In the genomic region with DNA sequence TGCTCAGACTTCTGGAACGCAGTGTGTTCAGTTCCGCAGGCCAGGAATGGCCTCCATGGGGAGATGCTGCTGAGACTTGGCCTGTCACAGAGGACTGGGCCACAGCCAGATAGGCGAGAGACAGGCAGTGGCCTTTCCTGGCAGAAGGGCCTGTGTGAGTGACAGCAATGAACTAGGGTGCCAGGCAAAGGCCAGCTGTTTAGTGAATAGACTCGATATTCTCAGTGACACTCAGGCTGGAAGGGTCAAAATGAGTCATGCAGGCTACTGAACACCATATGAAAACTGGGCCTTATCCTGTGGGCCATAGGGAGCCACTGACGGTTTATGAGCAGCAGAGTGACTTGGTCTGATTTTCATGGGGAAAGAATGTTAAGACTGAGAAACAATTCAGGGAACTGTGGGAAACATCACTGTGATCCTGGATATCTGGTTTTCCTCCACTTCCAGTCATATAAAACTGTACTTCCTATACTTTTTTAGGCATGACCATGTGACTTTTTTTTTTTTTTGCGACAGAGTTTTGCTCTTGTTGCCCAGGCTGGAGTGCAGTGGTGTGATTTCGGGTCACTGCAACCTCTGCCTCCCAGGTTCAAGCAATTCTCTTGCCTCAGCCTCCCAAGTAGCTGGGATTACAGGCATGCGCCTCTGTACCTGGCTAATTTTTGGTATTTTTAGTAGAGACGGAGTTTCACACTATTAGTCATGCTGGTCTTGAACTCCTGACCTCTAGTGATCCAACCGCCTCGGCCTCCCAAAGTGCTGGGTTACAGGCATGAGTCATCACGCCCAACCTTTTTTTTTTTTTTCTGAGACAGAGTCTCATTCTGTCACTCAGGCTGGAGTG, we compare ENCODE assay signal across 1 cellular context.
A peak's percentile ranks its signal among the peaks of the same experiment; 100 is the strongest.
TF ChIP-seq lines count a peak whose summit lies in the region.

No MANE protein-coding gene starts in this region.

TF ChIP-seq in K562, 482 proteins besides CTCF, POLR2A, EP300 and RAD21 (continued from another document and continues in another):
- TF ChIP-seq, protein P1, sequence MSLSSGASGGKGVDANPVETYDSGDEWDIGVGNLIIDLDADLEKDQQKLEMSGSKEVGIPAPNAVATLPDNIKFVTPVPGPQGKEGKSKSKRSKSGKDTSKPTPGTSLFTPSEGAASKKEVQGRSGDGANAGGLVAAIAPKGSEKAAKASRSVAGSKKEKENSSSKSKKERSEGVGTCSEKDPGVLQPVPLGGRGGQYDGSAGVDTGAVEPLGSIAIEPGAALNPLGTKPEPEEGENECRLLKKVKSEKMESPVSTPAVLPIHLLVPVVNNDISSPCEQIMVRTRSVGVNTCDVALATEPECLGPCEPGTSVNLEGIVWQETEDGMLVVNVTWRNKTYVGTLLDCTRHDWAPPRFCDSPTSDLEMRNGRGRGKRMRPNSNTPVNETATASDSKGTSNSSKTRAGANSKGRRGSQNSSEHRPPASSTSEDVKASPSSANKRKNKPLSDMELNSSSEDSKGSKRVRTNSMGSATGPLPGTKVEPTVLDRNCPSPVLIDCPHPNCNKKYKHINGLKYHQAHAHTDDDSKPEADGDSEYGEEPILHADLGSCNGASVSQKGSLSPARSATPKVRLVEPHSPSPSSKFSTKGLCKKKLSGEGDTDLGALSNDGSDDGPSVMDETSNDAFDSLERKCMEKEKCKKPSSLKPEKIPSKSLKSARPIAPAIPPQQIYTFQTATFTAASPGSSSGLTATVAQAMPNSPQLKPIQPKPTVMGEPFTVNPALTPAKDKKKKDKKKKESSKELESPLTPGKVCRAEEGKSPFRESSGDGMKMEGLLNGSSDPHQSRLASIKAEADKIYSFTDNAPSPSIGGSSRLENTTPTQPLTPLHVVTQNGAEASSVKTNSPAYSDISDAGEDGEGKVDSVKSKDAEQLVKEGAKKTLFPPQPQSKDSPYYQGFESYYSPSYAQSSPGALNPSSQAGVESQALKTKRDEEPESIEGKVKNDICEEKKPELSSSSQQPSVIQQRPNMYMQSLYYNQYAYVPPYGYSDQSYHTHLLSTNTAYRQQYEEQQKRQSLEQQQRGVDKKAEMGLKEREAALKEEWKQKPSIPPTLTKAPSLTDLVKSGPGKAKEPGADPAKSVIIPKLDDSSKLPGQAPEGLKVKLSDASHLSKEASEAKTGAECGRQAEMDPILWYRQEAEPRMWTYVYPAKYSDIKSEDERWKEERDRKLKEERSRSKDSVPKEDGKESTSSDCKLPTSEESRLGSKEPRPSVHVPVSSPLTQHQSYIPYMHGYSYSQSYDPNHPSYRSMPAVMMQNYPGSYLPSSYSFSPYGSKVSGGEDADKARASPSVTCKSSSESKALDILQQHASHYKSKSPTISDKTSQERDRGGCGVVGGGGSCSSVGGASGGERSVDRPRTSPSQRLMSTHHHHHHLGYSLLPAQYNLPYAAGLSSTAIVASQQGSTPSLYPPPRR (CRISPR knock-in tag; IDR thresholded peaks at IDR 0.05; ENCODE audit: borderline replicate concordance), result no peak
- TF ChIP-seq MTA3 (IDR thresholded peaks at IDR 0.05; ENCODE audit: borderline replicate concordance), result peak; percentile 25; the same call in 1 of the 2 replicates
- TF ChIP-seq, protein P2, sequence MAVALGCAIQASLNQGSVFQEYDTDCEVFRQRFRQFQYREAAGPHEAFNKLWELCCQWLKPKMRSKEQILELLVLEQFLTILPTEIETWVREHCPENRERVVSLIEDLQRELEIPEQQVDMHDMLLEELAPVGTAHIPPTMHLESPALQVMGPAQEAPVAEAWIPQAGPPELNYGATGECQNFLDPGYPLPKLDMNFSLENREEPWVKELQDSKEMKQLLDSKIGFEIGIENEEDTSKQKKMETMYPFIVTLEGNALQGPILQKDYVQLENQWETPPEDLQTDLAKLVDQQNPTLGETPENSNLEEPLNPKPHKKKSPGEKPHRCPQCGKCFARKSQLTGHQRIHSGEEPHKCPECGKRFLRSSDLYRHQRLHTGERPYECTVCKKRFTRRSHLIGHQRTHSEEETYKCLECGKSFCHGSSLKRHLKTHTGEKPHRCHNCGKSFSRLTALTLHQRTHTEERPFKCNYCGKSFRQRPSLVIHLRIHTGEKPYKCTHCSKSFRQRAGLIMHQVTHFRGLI (CRISPR knock-in tag; IDR thresholded peaks at IDR 0.05), result no peak
- TF ChIP-seq SMARCE1 (IDR thresholded peaks at IDR 0.05), result peak; percentile 93
- TF ChIP-seq, protein P3, sequence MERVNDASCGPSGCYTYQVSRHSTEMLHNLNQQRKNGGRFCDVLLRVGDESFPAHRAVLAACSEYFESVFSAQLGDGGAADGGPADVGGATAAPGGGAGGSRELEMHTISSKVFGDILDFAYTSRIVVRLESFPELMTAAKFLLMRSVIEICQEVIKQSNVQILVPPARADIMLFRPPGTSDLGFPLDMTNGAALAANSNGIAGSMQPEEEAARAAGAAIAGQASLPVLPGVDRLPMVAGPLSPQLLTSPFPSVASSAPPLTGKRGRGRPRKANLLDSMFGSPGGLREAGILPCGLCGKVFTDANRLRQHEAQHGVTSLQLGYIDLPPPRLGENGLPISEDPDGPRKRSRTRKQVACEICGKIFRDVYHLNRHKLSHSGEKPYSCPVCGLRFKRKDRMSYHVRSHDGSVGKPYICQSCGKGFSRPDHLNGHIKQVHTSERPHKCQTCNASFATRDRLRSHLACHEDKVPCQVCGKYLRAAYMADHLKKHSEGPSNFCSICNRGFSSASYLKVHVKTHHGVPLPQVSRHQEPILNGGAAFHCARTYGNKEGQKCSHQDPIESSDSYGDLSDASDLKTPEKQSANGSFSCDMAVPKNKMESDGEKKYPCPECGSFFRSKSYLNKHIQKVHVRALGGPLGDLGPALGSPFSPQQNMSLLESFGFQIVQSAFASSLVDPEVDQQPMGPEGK (CRISPR knock-in tag; IDR thresholded peaks at IDR 0.05; ENCODE audit: borderline replicate concordance), result no peak
- no peak for TF ChIP-seq ZNF76 (CRISPR knock-in tag; IDR thresholded peaks at IDR 0.05; ENCODE audit: borderline replicate concordance)
- no peak for TF ChIP-seq TAF15 (IDR thresholded peaks at IDR 0.05; ENCODE audit: low read depth, low read length)
- no peak for TF ChIP-seq SMAD1 (IDR thresholded peaks at IDR 0.05; ENCODE audit: low read depth, low read length, partially characterized antibody)
- TF ChIP-seq, protein P4, sequence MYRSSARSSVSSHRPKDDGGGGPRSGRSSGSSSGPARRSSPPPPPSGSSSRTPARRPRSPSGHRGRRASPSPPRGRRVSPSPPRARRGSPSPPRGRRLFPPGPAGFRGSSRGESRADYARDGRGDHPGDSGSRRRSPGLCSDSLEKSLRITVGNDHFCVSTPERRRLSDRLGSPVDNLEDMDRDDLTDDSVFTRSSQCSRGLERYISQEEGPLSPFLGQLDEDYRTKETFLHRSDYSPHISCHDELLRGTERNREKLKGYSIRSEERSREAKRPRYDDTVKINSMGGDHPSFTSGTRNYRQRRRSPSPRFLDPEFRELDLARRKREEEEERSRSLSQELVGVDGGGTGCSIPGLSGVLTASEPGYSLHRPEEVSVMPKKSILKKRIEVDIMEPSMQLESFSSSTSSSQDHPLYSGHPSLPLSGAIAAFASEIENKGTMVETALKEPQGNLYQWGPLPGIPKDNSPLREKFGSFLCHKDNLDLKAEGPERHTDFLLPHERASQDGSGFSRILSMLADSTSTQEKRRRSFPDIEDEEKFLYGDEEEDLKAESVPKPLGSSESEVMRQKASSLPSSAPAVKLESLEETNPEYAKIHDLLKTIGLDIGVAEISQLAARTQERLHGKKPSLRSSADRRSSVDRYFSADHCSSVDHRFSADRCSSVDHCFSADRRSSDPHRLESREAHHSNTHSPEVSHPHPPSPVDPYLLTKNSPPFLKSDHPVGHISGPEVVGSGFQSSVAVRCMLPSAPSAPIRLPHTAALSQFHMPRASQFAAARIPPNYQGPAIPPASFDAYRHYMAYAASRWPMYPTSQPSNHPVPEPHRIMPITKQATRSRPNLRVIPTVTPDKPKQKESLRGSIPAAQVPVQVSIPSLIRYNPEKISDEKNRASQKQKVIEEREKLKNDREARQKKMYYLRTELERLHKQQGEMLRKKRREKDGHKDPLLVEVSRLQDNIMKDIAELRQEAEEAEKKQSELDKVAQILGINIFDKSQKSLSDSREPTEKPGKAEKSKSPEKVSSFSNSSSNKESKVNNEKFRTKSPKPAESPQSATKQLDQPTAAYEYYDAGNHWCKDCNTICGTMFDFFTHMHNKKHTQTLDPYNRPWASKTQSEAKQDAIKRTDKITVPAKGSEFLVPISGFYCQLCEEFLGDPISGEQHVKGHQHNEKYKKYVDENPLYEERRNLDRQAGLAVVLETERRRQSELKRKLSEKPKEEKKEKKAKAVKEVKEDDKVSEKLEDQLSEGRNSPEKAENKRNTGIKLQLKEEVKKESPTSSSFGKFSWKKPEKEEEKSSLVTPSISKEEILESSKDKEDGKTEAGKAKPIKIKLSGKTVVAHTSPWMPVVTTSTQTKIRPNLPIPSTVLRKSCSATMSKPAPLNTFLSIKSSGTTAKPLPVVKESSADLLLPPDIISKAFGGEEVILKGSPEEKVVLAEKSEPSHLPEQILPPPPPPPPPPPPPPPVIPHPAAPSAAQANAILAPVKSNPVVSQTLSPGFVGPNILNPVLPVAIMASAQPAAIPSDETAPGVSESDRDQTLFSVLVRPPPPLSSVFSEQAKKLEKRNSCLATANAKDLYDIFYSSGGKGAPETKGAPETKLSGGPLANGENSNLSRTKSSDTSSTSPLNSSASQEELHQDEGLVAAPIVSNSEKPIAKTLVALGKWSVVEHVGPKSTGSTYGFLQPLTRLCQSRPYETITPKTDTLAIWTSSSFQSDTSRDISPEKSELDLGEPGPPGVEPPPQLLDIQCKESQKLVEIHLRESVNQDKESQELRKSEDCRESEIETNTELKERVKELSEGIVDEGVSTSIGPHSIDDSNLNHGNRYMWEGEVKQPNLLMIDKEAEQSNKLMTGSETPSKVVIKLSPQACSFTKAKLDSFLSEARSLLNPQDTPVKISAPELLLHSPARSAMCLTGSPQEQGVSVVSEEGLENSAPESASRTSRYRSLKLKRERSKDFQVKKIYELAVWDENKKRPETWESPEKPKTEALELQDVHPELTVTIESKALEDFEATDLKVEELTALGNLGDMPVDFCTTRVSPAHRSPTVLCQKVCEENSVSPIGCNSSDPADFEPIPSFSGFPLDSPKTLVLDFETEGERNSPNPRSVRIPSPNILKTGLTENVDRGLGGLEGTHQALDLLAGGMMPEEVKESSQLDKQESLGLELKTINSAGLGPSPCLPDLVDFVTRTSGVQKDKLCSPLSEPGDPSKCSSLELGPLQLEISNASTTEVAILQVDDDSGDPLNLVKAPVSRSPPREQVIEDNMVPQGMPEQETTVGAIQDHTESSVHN (IDR thresholded peaks at IDR 0.05; ENCODE audit: borderline replicate concordance in 1 of 2, low read depth in 1 of 2), result no peak
- TF ChIP-seq NCOR1 (IDR thresholded peaks at IDR 0.05), result 0 out of 2 replicates have a peak, but pooled peaks have one; percentile 6
- TF ChIP-seq, protein P5, sequence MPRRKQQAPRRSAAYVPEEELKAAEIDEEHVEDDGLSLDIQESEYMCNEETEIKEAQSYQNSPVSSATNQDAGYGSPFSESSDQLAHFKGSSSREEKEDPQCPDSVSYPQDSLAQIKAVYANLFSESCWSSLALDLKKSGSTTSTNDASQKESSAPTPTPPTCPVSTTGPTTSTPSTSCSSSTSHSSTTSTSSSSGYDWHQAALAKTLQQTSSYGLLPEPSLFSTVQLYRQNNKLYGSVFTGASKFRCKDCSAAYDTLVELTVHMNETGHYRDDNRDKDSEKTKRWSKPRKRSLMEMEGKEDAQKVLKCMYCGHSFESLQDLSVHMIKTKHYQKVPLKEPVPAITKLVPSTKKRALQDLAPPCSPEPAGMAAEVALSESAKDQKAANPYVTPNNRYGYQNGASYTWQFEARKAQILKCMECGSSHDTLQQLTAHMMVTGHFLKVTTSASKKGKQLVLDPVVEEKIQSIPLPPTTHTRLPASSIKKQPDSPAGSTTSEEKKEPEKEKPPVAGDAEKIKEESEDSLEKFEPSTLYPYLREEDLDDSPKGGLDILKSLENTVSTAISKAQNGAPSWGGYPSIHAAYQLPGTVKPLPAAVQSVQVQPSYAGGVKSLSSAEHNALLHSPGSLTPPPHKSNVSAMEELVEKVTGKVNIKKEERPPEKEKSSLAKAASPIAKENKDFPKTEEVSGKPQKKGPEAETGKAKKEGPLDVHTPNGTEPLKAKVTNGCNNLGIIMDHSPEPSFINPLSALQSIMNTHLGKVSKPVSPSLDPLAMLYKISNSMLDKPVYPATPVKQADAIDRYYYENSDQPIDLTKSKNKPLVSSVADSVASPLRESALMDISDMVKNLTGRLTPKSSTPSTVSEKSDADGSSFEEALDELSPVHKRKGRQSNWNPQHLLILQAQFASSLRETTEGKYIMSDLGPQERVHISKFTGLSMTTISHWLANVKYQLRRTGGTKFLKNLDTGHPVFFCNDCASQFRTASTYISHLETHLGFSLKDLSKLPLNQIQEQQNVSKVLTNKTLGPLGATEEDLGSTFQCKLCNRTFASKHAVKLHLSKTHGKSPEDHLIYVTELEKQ (CRISPR knock-in tag; IDR thresholded peaks at IDR 0.05), result no peak
- no peak for TF ChIP-seq PCBP2 (IDR thresholded peaks at IDR 0.05; ENCODE audit: low read depth, low read length, poor library complexity, severe bottlenecking)
- TF ChIP-seq SAP30 (IDR thresholded peaks at IDR 0.05; ENCODE audit: borderline replicate concordance, insufficient read depth, low read depth, low read length, poor library complexity, severe bottlenecking), result no peak
- no peak for TF ChIP-seq SRSF1 (IDR thresholded peaks at IDR 0.05; ENCODE audit: low read depth, low read length)
- TF ChIP-seq, protein P6, sequence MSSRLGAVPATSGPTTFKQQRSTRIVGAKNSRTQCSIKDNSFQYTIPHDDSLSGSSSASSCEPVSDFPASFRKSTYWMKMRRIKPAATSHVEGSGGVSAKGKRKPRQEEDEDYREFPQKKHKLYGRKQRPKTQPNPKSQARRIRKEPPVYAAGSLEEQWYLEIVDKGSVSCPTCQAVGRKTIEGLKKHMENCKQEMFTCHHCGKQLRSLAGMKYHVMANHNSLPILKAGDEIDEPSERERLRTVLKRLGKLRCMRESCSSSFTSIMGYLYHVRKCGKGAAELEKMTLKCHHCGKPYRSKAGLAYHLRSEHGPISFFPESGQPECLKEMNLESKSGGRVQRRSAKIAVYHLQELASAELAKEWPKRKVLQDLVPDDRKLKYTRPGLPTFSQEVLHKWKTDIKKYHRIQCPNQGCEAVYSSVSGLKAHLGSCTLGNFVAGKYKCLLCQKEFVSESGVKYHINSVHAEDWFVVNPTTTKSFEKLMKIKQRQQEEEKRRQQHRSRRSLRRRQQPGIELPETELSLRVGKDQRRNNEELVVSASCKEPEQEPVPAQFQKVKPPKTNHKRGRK (tag; IDR thresholded peaks at IDR 0.05), result no peak
- TF ChIP-seq STAT5B (CRISPR knock-in tag; IDR thresholded peaks at IDR 0.05), result no peak
- no peak for TF ChIP-seq TARDBP (IDR thresholded peaks at IDR 0.05)
- no peak for TF ChIP-seq ZC3H4 (CRISPR knock-in tag; IDR thresholded peaks at IDR 0.05; ENCODE audit: borderline replicate concordance)
- TF ChIP-seq, protein P7, sequence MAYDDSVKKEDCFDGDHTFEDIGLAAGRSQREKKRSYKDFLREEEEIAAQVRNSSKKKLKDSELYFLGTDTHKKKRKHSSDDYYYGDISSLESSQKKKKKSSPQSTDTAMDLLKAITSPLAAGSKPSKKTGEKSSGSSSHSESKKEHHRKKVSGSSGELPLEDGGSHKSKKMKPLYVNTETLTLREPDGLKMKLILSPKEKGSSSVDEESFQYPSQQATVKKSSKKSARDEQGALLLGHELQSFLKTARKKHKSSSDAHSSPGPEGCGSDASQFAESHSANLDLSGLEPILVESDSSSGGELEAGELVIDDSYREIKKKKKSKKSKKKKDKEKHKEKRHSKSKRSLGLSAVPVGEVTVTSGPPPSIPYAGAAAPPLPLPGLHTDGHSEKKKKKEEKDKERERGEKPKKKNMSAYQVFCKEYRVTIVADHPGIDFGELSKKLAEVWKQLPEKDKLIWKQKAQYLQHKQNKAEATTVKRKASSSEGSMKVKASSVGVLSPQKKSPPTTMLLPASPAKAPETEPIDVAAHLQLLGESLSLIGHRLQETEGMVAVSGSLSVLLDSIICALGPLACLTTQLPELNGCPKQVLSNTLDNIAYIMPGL (CRISPR knock-in tag; IDR thresholded peaks at IDR 0.05), result no peak
- peak; percentile 44 for TF ChIP-seq TCF3 (CRISPR knock-in tag; IDR thresholded peaks at IDR 0.05)
